Comparison of ENCODE assay signal across 8 cellular contexts in the genomic region with DNA sequence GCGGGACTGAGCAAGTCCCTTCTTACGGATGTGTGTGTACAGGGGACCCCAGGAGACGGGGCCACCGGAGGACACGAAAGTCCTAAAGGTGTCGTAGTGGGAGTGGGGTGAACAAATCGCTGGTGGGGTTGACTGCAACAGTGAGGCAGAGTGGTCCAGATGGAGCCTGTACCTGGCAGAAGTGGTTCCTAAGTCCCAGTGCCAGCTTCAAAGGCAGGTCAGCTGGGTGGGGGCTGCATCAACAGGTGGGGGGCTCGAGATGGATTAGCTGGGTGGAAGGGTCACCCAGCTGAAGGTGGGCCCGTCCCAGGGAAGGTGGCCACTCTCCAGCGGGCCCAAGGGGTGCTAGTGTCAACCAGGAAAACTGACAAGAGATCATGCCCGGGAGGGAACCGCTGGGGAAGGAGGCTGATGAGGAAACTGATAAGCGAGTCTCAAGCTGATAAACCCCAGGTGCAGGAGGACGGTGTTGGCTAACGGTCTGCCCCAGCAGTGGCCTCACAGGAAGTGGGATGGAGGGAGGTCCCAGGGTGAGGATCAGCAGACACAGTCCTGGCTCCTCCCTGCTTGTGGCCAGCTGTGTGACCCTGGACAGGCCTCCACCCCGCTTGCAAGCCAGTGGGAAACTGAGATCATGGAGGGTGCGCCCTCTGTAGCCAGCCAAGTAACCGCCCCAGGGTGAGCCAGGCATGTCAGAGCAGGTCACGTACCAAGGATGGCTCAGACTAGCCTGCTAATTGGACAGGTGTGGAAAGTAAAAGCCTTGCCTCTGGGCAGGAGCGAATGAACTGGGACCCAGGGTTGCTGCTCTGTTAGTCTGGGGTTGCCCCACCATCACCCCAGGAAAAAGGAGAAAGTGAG. TPM values are rescaled to one million over a fixed set of nuclear protein-coding genes. Genes with fewer than 3 reads are reported as not detected.
A peak's percentile ranks its signal among the peaks of the same experiment; 100 is the strongest.
DNase-seq lines count a peak whose midpoint lies in the region; ATAC-seq, FAIRE-seq and TF ChIP-seq lines count a peak whose summit lies in the region.

No MANE protein-coding gene starts in this region.

- H3K4me3 ChIP-seq in heart left ventricle, result peak overlapping the region; percentile 79 to 100 (median 96)

- peaks cover 0 to 15% (median 6%) of the 10 kb centered on the region in 9 donors for H3K36me3 ChIP-seq in heart left ventricle

- H3K27ac Mint-ChIP-seq in activated naive CD4-positive, alpha-beta T cell treated with anti-CD3 and anti-CD28 coated beads, Interleukin-2, amount 50 U/mL, for 24 hours, result no peak overlapping the region

- peak overlapping the region; percentile 88 to 99 (median 95) for H3K27ac ChIP-seq in heart left ventricle

- peak in 1 of 12 donors; percentile 16 for TF ChIP-seq CTCF in heart left ventricle (IDR thresholded peaks at IDR 0.05)

- peaks cover 2% of the 10 kb centered on the region for H3K36me3 Mint-ChIP-seq in activated naive CD4-positive, alpha-beta T cell treated with anti-CD3 and anti-CD28 coated beads, Interleukin-2, amount 50 U/mL, for 24 hours

- peak; percentile 95 for DNase-seq in ACHN
- no peak for DNase-seq in GM12891 (ENCODE audit: insufficient read length, low spot score)
- DNase-seq in NOMO-1 treated with DMSO at 0.1 percent for 48 hours (lab: John Stamatoyannopoulos, UW; ENCODE audit: unreplicated experiment), result peak; percentile 35
- DNase-seq in heart left ventricle, result peak; percentile 84 to 93 (median 87)
- DNase-seq in posterior vena cava (ENCODE audit: low spot score), result peak; percentile 95
- DNase-seq in frontal cortex (ENCODE audit: low spot score in 2 of 2), result no peak

- TF ChIP-seq POLR2A in GM12891 (IDR thresholded peaks at IDR 0.05; ENCODE audit: low read depth, low read length) (peak; percentile 72), heart left ventricle (IDR thresholded peaks at IDR 0.05) (peak in 1 of 2 donors; percentile 66)

- peaks cover 5 to 50% (median 33%) of the 10 kb centered on the region in 12 donors for H3K4me1 ChIP-seq in heart left ventricle

- no peaks in the 10 kb centered on the region for H3K27me3 ChIP-seq in heart left ventricle

- FAIRE-seq in GM12891 (lab: Jason Lieb, UNC) (peak; percentile 94), frontal cortex (lab: Jason Lieb, UNC) (no peak)

- H3K9me3 Mint-ChIP-seq in activated naive CD4-positive, alpha-beta T cell treated with anti-CD3 and anti-CD28 coated beads, Interleukin-2, amount 50 U/mL, for 24 hours, result no peaks in the 10 kb centered on the region

- WGBS in heart left ventricle, 4 donors, result 7 to 9% (median 8%) methylated on average over 20 of the region's 20 CpGs

- in situ Hi-C loops in ACHN (cut with HindIII; ENCODE audit: low pct_ligation_motif_present, low pct_unique_long_range_greater_than_20kb, low sequenced_read_pairs), result no loop called here

- intact Hi-C loops in heart left ventricle (cut with DNase I), result loop anchor here in 4 of 10 donors (10.0 kb wide), 5 partner anchors 55 to 915 kb away; a partner anchor contains a TSS
- intact Hi-C loops in posterior vena cava (cut with DNase I), result no loop called here

- peaks cover 20% of the 10 kb centered on the region for H3K4me1 Mint-ChIP-seq in activated naive CD4-positive, alpha-beta T cell treated with anti-CD3 and anti-CD28 coated beads, Interleukin-2, amount 50 U/mL, for 24 hours

- peak overlapping the region; percentile 82 for H3K4me3 Mint-ChIP-seq in activated naive CD4-positive, alpha-beta T cell treated with anti-CD3 and anti-CD28 coated beads, Interleukin-2, amount 50 U/mL, for 24 hours

- no peaks in the 10 kb centered on the region for H3K9me3 ChIP-seq in heart left ventricle

- ATAC-seq in HG02852 (IDR thresholded peaks at IDR 0.05; ENCODE audit: unreplicated experiment), result peak; percentile 31
- peak; percentile 64 to 78 (median 74) for ATAC-seq in heart left ventricle

- no peaks in the 10 kb centered on the region for H3K27me3 Mint-ChIP-seq in activated naive CD4-positive, alpha-beta T cell treated with anti-CD3 and anti-CD28 coated beads, Interleukin-2, amount 50 U/mL, for 24 hours

TF ChIP-seq in GM12891, 5 proteins besides CTCF, POLR2A, EP300 and RAD21:
- TF ChIP-seq POLR2AphosphoS5 (IDR thresholded peaks at IDR 0.05; ENCODE audit: low read depth, low read length), result peak; percentile 80; the same call in 1 of the 2 replicates
- TF ChIP-seq PAX5 (IDR thresholded peaks at IDR 0.05; ENCODE audit: insufficient read depth, low read length, severe bottlenecking), result no peak
- TF ChIP-seq TAF1 (IDR thresholded peaks at IDR 0.05; ENCODE audit: low read depth, low read length), result peak; percentile 62; the same call in 1 of the 2 replicates
- no peak for TF ChIP-seq POU2F2 (IDR thresholded peaks at IDR 0.05; ENCODE audit: low read depth, low read length)
- TF ChIP-seq SPI1 (IDR thresholded peaks at IDR 0.05; ENCODE audit: low read depth, low read length), result 0 out of 2 replicates have a peak, but pooled peaks have one; percentile 28

RNA-seq across cellular contexts. Expression of a gene that starts 1.0 kb away (rescaled TPM):
- polyA plus RNA-seq in GM12891 (2012; ENCODE audit: low read depth, missing spikeins), result 18.0 TPM
- total RNA-seq in heart left ventricle, result 10 to 100 TPM in 6 of 9 donors, 1 to 10 TPM in 3; 8.5 to 28.9 (median 14.1) TPM
- 10 to 100 TPM in 1 of 2 donors, 1 to 10 TPM in 1; 8.1 to 10.8 TPM for polyA plus RNA-seq in heart left ventricle
- 10 to 100 TPM; 11.0 to 17.5 TPM for total RNA-seq in posterior vena cava
- total RNA-seq in frontal cortex, result 4.1 TPM

RNA-seq across cellular contexts. Expression of a gene that starts 7.7 kb away (rescaled TPM):
- 10.9 TPM for polyA plus RNA-seq in GM12891 (2012; ENCODE audit: low read depth, missing spikeins)
- total RNA-seq in heart left ventricle, result 10 to 100 TPM in 3 of 9 donors, 1 to 10 TPM in 6; 4.6 to 12.1 (median 9.0) TPM
- polyA plus RNA-seq in heart left ventricle, result 1 to 10 TPM; 8.1 to 9.3 TPM
- total RNA-seq in posterior vena cava, result 10 to 100 TPM; 11.8 to 17.7 TPM
- 1.6 TPM for total RNA-seq in frontal cortex

RNA-seq across cellular contexts. Expression of a gene that starts 26.5 kb away (rescaled TPM):
- polyA plus RNA-seq in GM12891 (2012; ENCODE audit: low read depth, missing spikeins), result 13.1 TPM
- 10 to 100 TPM in 2 of 9 donors, 1 to 10 TPM in 7; 4.5 to 15.5 (median 7.9) TPM for total RNA-seq in heart left ventricle
- 1 to 10 TPM; 7.9 to 9.1 TPM for polyA plus RNA-seq in heart left ventricle
- total RNA-seq in posterior vena cava, result 10 to 100 TPM; 13.7 to 14.5 TPM
- total RNA-seq in frontal cortex, result 66.4 TPM

RNA-seq across cellular contexts. Expression of a gene that starts 35.1 kb away (rescaled TPM):
- 0.27 TPM for polyA plus RNA-seq in GM12891 (2012; ENCODE audit: low read depth, missing spikeins)
- total RNA-seq in heart left ventricle, result 10 to 100 TPM in 3 of 9 donors, 1 to 10 TPM in 6; 3.8 to 27.2 (median 6.9) TPM
- 1 to 10 TPM; 7.1 to 7.8 TPM for polyA plus RNA-seq in heart left ventricle
- 10 to 100 TPM; 38.5 to 39.2 TPM for total RNA-seq in posterior vena cava
- total RNA-seq in frontal cortex, result 2.0 TPM

RNA-seq across cellular contexts. Expression of a gene that starts 53.5 kb away (rescaled TPM):
- polyA plus RNA-seq in GM12891 (2012; ENCODE audit: low read depth, missing spikeins), result 0.15 TPM
- total RNA-seq in heart left ventricle (10 to 100 TPM in 5 of 9 donors, 1 to 10 TPM in 4; 6.4 to 22.2 (median 12.2) TPM), posterior vena cava (1 to 10 TPM; 5.0 to 5.2 TPM), frontal cortex (0.41 TPM)
- 10 to 100 TPM in 1 of 2 donors, 1 to 10 TPM in 1; 3.7 to 13.5 TPM for polyA plus RNA-seq in heart left ventricle

Comparison
In these comparisons a context has a peak if more than half of its experiments do, and no peak if none do; other contexts are left out.
1. DNase-seq: peak in ACHN (single experiment), NOMO-1 treated with DMSO at 0.1 percent for 48 hours (single experiment), heart left ventricle (5 of 5) and posterior vena cava (single experiment); none in GM12891 (single experiment) and frontal cortex (0 of 2).